20 cellular contexts compared by ENCODE assay signal in the genomic region with DNA sequence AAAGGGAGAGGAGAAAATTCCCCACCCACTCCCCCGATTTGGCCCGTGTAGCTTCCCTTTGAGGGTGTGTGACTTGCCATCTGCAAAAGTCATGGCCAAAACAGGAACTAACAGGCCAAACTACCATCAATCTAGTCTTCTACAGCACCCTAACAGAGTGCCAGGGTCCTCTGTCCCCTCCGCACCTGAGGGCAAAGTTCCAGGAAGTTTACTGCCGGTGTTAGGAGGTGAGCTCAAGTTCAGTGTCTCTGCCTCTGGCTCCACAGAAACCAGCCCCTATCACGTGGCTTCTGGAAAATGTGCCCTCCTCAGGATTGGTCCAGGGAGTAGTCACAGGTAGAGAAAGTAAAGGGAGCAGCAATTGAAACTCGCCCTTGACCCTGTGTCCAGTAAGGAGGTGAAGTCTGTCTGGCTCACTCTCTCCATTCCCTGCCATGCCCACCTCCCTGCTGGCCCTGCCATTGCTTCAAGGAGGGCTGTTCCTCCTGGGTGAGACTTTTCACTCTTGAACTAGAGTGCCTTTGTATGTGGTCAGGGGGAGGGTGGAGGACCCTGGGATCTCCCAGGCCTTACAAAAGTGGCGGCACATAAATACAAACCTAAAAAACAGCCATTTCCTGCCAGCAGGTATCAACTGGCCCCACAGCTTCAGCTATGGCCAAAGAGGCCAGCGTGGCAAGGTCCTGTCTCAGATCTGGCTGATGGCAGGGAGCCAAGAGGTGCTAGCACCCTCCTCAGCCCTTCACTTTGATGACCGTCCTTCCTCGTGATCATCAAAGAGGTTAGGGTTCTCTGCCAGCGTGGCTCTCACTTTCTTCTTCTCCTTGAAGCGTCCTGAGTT. TPM values are rescaled to one million over a fixed set of nuclear protein-coding genes. Genes with fewer than 3 reads are reported as not detected.
DNase-seq lines count a peak whose midpoint lies in the region; ATAC-seq, FAIRE-seq and TF ChIP-seq lines count a peak whose summit lies in the region.
"Had no signal": no experiment of that assay in that cellular context is flagged by ENCODE, and none has a peak within 500 bp of the region (broad histone marks: within the 10 kb centered on the region; RNA-seq: fewer than 3 reads in every experiment).

No MANE protein-coding gene starts in this region.

- H3K9me3 ChIP-seq in K562 (replicated peaks; ENCODE audit: control insufficient read depth, insufficient read depth, low read depth, low read length): no peaks in the 10 kb centered on the region
- H3K9me3 ChIP-seq in mucosa of descending colon: no peaks in the 10 kb centered on the region
- H3K9me3 ChIP-seq: A549, psoas muscle had no signal

- H3K9me3 Mint-ChIP-seq in activated T-cell treated with anti-CD3 and anti-CD28 coated beads, Interleukin-2, amount 50 U/mL, for 4 hours: no peaks in the 10 kb centered on the region
- H3K9me3 Mint-ChIP-seq in stimulated activated naive B cell treated with anti-CD40 and anti-IgM and Interleukin-4, amounts not matched to agents 10 μg/mL and 1 μg/mL and 100 μg/mL, for 72 hours: no peaks in the 10 kb centered on the region
- H3K9me3 Mint-ChIP-seq: activated CD8-positive, alpha-beta T cell treated with anti-CD3 and anti-CD28 coated beads for 36 hours; activated T-helper 17 cell treated with anti-CD3 and anti-CD28 coated beads, Interleukin-2, amount 50 U/mL, for 72 hours; CD4-positive, alpha-beta memory T cell had no signal

- H3K36me3 ChIP-seq in K562 (ENCODE audit: control insufficient read depth, insufficient read depth, low read length) (peaks cover 26% of the 10 kb centered on the region), mucosa of descending colon (ENCODE audit: low read depth) (no peaks in the 10 kb centered on the region)

- H3K4me1 ChIP-seq in K562 (replicated peaks in 1 of 2; ENCODE audit: control insufficient read depth in 2 of 2, insufficient read depth in 2 of 2, low read length in 2 of 2) (peaks cover 10 to 13% of the 10 kb centered on the region in 2 experiments), mucosa of descending colon (ENCODE audit: low read depth) (peaks cover 49% of the 10 kb centered on the region)

- peaks cover 17% of the 10 kb centered on the region for H3K4me1 Mint-ChIP-seq in activated T-cell treated with anti-CD3 and anti-CD28 coated beads, Interleukin-2, amount 50 U/mL, for 4 hours (ENCODE audit: low read depth)
- H3K4me1 Mint-ChIP-seq in stimulated activated naive B cell treated with anti-CD40 and anti-IgM and Interleukin-4, amounts not matched to agents 10 μg/mL and 1 μg/mL and 100 μg/mL, for 72 hours: peaks cover 22 to 29% of the 10 kb centered on the region in 2 donors

- TF ChIP-seq RAD21 in K562 (CRISPR knock-in tag; conservative IDR thresholded peaks at IDR 0.05 in 1 of 2, IDR thresholded peaks at IDR 0.05 in 1 of 2): no peak

- H4K20me1 ChIP-seq in K562 (replicated peaks; ENCODE audit: control insufficient read depth, insufficient read depth, low read length): no peaks in the 10 kb centered on the region

- CTCF ChIA-PET in K562 (lab: Yijun Ruan, JAX; ENCODE audit: low intra/inter-chr PET ratio): no interaction called here

- FAIRE-seq in K562 (lab: Jason Lieb, UNC): no peak
- FAIRE-seq: A549, HTR-8/SVneo, islet of Langerhans had no signal

- H3K4me2 ChIP-seq in K562 (ENCODE audit: insufficient read depth, low read length): no peak overlapping the region
- H3K4me2 ChIP-seq: A549 had no signal

- H3K9me1 ChIP-seq in K562 (ENCODE audit: control insufficient read depth, insufficient read depth, low read length): no peaks in the 10 kb centered on the region

- H3K36me3 Mint-ChIP-seq in activated T-cell treated with anti-CD3 and anti-CD28 coated beads, Interleukin-2, amount 50 U/mL, for 4 hours (ENCODE audit: insufficient read depth): peaks cover 9% of the 10 kb centered on the region
- peaks cover 25 to 44% of the 10 kb centered on the region in 2 donors for H3K36me3 Mint-ChIP-seq in stimulated activated naive B cell treated with anti-CD40 and anti-IgM and Interleukin-4, amounts not matched to agents 10 μg/mL and 1 μg/mL and 100 μg/mL, for 72 hours

- 75% methylated on average over 12 of the region's 12 CpGs for WGBS in K562 (ENCODE audit: insufficient coverage, low coverage, missing lambda C conversion rate)

- no peak for TF ChIP-seq EP300 in K562 (IDR thresholded peaks at IDR 0.05; ENCODE audit: low read length)

- TF ChIP-seq CTCF in 22Rv1 (IDR thresholded peaks at IDR 0.05) (no peak), K562 (IDR thresholded peaks at IDR 0.05 in 2 of 3, conservative IDR thresholded peaks at IDR 0.05 in 1 of 3; ENCODE audit: insufficient read depth in 2 of 3, low read depth in 1 of 3, low read length in 3 of 3) (no peak), mucosa of descending colon (IDR thresholded peaks at IDR 0.05) (no peak)

- POLR2A ChIA-PET in K562 (lab: Yijun Ruan, JAX): interaction anchor here (0.9 to 2.5 kb wide), 3 partner anchors 11 to 66 kb away, joined by 3 to 12 read pairs (median 3); partner anchors contain the start of gene PNPO

- in situ Hi-C loops in K562 (cut with MboI): loop anchor here (5.0 kb wide), 1 partner anchor 65 kb away; no protein-coding TSS in a partner anchor

- H3K9ac ChIP-seq in K562 (ENCODE audit: insufficient read depth in 1 of 2, low read depth in 2 of 2, low read length in 2 of 2): no peak overlapping the region; a peak in 1 of 4 replicates

- no peak overlapping the region for H2AFZ ChIP-seq in K562 (ENCODE audit: low read depth, low read length)

- H3K27ac ChIP-seq in 22Rv1: peak overlapping the region; percentile 98; the same call in 1 of the 2 replicates
- H3K27ac ChIP-seq in K562 (ENCODE audit: extremely low read depth, low read depth, low read length): no peak overlapping the region; the same call in 2 of the 3 replicates
- H3K27ac ChIP-seq: A549, coronary artery, psoas muscle had no signal

- ATAC-seq in K562 (no peak), mucosa of descending colon (peak; percentile 63), HG03520 (IDR thresholded peaks at IDR 0.05; ENCODE audit: unreplicated experiment) (no peak)
- ATAC-seq in activated T-cell treated with anti-CD3 and anti-CD28 coated beads, Interleukin-2, amount 50 U/mL, for 4 hours: no peak
- no peak for ATAC-seq in stimulated activated naive B cell treated with anti-CD40 and anti-IgM and Interleukin-4, amounts not matched to agents 10 μg/mL and 1 μg/mL and 100 μg/mL, for 72 hours (replicated peaks)
- ATAC-seq: A549; activated CD8-positive, alpha-beta T cell treated with anti-CD3 and anti-CD28 coated beads for 36 hours; activated T-helper 17 cell treated with anti-CD3 and anti-CD28 coated beads, Interleukin-2, amount 50 U/mL, for 72 hours; esophagus mucosa; psoas muscle had no signal

- no peak for DNase-seq in K562 (ENCODE audit: extremely low read depth in 1 of 4, low spot score in 3 of 4)
- DNase-seq in mucosa of descending colon: peak in 2 of 3 donors; percentile 79 to 88
- no peak for DNase-seq in activated T-cell treated with anti-CD3 and anti-CD28 coated beads, Interleukin-2, amount 50 U/mL, for 4 hours
- no peak for DNase-seq in stimulated activated naive B cell treated with anti-CD40 and anti-IgM and Interleukin-4, amounts not matched to agents 10 μg/mL and 1 μg/mL and 100 μg/mL, for 72 hours
- DNase-seq: activated CD8-positive, alpha-beta T cell treated with anti-CD3 and anti-CD28 coated beads for 36 hours; anterior cingulate cortex; CD4-positive, alpha-beta memory T cell; EL; NCI-H2081 treated with DMSO at 0.1 percent for 48 hours; NCI-H526 treated with DMSO at 0.1 percent for 48 hours; psoas muscle; stimulated activated CD4-positive, alpha-beta T cell treated with anti-CD3 and anti-CD28 coated beads, Interleukin-12 subunit alpha, Interleukin-12 subunit beta, amount 100 ng/mL, for 4 hours had no signal

- H3K4me3 Mint-ChIP-seq in activated T-cell treated with anti-CD3 and anti-CD28 coated beads, Interleukin-2, amount 50 U/mL, for 4 hours: no peak overlapping the region
- H3K4me3 Mint-ChIP-seq in stimulated activated naive B cell treated with anti-CD40 and anti-IgM and Interleukin-4, amounts not matched to agents 10 μg/mL and 1 μg/mL and 100 μg/mL, for 72 hours: no peak overlapping the region
- H3K4me3 Mint-ChIP-seq: activated CD8-positive, alpha-beta T cell treated with anti-CD3 and anti-CD28 coated beads for 36 hours; activated T-helper 17 cell treated with anti-CD3 and anti-CD28 coated beads, Interleukin-2, amount 50 U/mL, for 72 hours; CD4-positive, alpha-beta memory T cell had no signal

- no TSS peak for BruUV-seq in K562 (replicated peaks; lab: Mats Ljungman, UMichigan)

- H3K27me3 ChIP-seq in K562 (ENCODE audit: control insufficient read depth in 2 of 2, insufficient read depth in 2 of 2, low read length in 2 of 2): no peaks in the 10 kb centered on the region

- no peak for TF ChIP-seq POLR2A in K562 (conservative IDR thresholded peaks at IDR 0.05)

- H3K27me3 Mint-ChIP-seq in activated T-cell treated with anti-CD3 and anti-CD28 coated beads, Interleukin-2, amount 50 U/mL, for 4 hours (ENCODE audit: low read depth): no peaks in the 10 kb centered on the region
- H3K27me3 Mint-ChIP-seq in stimulated activated naive B cell treated with anti-CD40 and anti-IgM and Interleukin-4, amounts not matched to agents 10 μg/mL and 1 μg/mL and 100 μg/mL, for 72 hours: no peaks in the 10 kb centered on the region
- H3K27me3 Mint-ChIP-seq: activated CD8-positive, alpha-beta T cell treated with anti-CD3 and anti-CD28 coated beads for 36 hours; activated T-helper 17 cell treated with anti-CD3 and anti-CD28 coated beads, Interleukin-2, amount 50 U/mL, for 72 hours; CD4-positive, alpha-beta memory T cell had no signal

- intact Hi-C loops in K562 (cut with micrococcal nuclease): no loop called here
- intact Hi-C loops in mucosa of descending colon (cut with DNase I, micrococcal nuclease): loop anchor here in 1 of 2 donors (5.0 kb wide), 1 partner anchor 60 kb away; no protein-coding TSS in a partner anchor

- H3K4me3 ChIP-seq in K562: no peak overlapping the region
- no peak overlapping the region for H3K4me3 ChIP-seq in mucosa of descending colon
- H3K4me3 ChIP-seq: A549, coronary artery, psoas muscle had no signal

- H3K79me2 ChIP-seq in K562 (ENCODE audit: control insufficient read depth, insufficient read depth, low read length): no peaks in the 10 kb centered on the region

- H3K27ac Mint-ChIP-seq in stimulated activated naive B cell treated with anti-CD40 and anti-IgM and Interleukin-4, amounts not matched to agents 10 μg/mL and 1 μg/mL and 100 μg/mL, for 72 hours: no peak overlapping the region
- H3K27ac Mint-ChIP-seq: activated CD8-positive, alpha-beta T cell treated with anti-CD3 and anti-CD28 coated beads for 36 hours; activated T-helper 17 cell treated with anti-CD3 and anti-CD28 coated beads, Interleukin-2, amount 50 U/mL, for 72 hours; CD4-positive, alpha-beta memory T cell had no signal

RNA-seq across cellular contexts. Expression of gene PRR15L, which starts 5.3 kb away (rescaled TPM):
- total RNA-seq in K562 (2011; cell fraction: chromatin; rRNA removed; ENCODE audit: low replicate concordance): not detected in 2 replicates
- not detected in 2 replicates for total RNA-seq in K562 (2011; cell fraction: nucleolus; rRNA removed)
- not detected in 2 replicates for total RNA-seq in K562 (2011; cell fraction: nucleoplasm; rRNA removed)
- total RNA-seq in K562 (2014; rRNA removed): not detected in 2 replicates
- not detected in 2 replicates for total RNA-seq in K562 (2014; rRNA removed; fragmentation: Illumina TruSeq; extraction: Trizol)
- total RNA-seq in K562 (2015; rRNA removed; fragmentation: Illumina TruSeq; extraction: Trizol): not detected in 2 replicates
- 0.16 TPM in 1 of 2 replicates, not detected in the other for total RNA-seq in K562 (2021)
- not detected in 2 replicates for polyA plus RNA-seq in K562 (2011; rRNA removed)
- not detected in 2 replicates for polyA plus RNA-seq in K562 (2011; cell fraction: cytosol; rRNA removed)
- polyA plus RNA-seq in K562 (2011; cell fraction: nucleus; rRNA removed): not detected in 2 replicates
- 0.16 and 0.17 TPM in 2 replicates for polyA plus RNA-seq in K562 (2012)
- not detected in 2 replicates for polyA plus RNA-seq in K562 (2014; fragmentation: Illumina TruSeq; extraction: Trizol)
- under 1 TPM in 1 of 2 experiments, not detected in 1; 0.03 TPM for polyA plus RNA-seq in K562 (2014; fragmentation: Nextera tagmentation; extraction: Ambion mirVana)
- polyA plus RNA-seq in K562 (2014; rRNA removed): not detected in 2 replicates
- not detected in 2 replicates for polyA minus RNA-seq in K562 (2011; rRNA and poly(A)+ RNA removed)
- not detected in 2 replicates for polyA minus RNA-seq in K562 (2011; cell fraction: cytosol; rRNA and poly(A)+ RNA removed)
- polyA minus RNA-seq in K562 (2011; cell fraction: nucleus; rRNA and poly(A)+ RNA removed): not detected in 2 replicates
- total RNA-seq in mucosa of descending colon: 100 to 1,000 TPM; 101 to 347 (median 243) TPM
- under 1 TPM in 2 of 3 donors, not detected in 1; 0.14 to 0.29 TPM for total RNA-seq in activated T-cell treated with anti-CD3 and anti-CD28 coated beads, Interleukin-2, amount 50 U/mL, for 4 hours
- total RNA-seq: activated CD8-positive, alpha-beta T cell treated with anti-CD3 and anti-CD28 coated beads for 36 hours; activated T-helper 17 cell treated with anti-CD3 and anti-CD28 coated beads, Interleukin-2, amount 50 U/mL, for 72 hours; CD4-positive, alpha-beta memory T cell; psoas muscle had no signal

RNA-seq across cellular contexts. Expression of gene PNPO, which starts 11.0 kb away (rescaled TPM):
- 19.2 and 41.8 TPM in 2 replicates for total RNA-seq in K562 (2011; cell fraction: chromatin; rRNA removed; ENCODE audit: low replicate concordance)
- total RNA-seq in K562 (2011; cell fraction: nucleolus; rRNA removed): 21.8 and 24.3 TPM in 2 replicates
- 31.2 and 41.6 TPM in 2 replicates for total RNA-seq in K562 (2011; cell fraction: nucleoplasm; rRNA removed)
- total RNA-seq in K562 (2014; rRNA removed) (25.5 and 30.9 TPM in 2 replicates), K562 (2014; rRNA removed; fragmentation: Illumina TruSeq; extraction: Trizol) (27.4 and 27.7 TPM in 2 replicates), K562 (2015; rRNA removed; fragmentation: Illumina TruSeq; extraction: Trizol) (24.8 and 28.2 TPM in 2 replicates), K562 (2021) (39.0 and 41.5 TPM in 2 replicates), mucosa of descending colon (10 to 100 TPM; 22.8 to 32.0 (median 24.8) TPM)
- polyA plus RNA-seq in K562 (2011; rRNA removed) (29.2 and 35.5 TPM in 2 replicates), K562 (2014; fragmentation: Illumina TruSeq; extraction: Trizol) (29.6 and 35.5 TPM in 2 replicates), K562 (2014; fragmentation: Nextera tagmentation; extraction: Ambion mirVana) (10 to 100 TPM; 16.6 to 23.1 TPM), K562 (2014; rRNA removed) (23.4 and 24.9 TPM in 2 replicates)
- polyA plus RNA-seq in K562 (2011; cell fraction: cytosol; rRNA removed): 33.9 and 37.5 TPM in 2 replicates
- 16.9 and 17.6 TPM in 2 replicates for polyA plus RNA-seq in K562 (2011; cell fraction: nucleus; rRNA removed)
- polyA plus RNA-seq in K562 (2012): 10.9 and 17.5 TPM in 2 replicates
- 35.4 and 48.7 TPM in 2 replicates for polyA minus RNA-seq in K562 (2011; rRNA and poly(A)+ RNA removed)
- 21.9 and 29.9 TPM in 2 replicates for polyA minus RNA-seq in K562 (2011; cell fraction: cytosol; rRNA and poly(A)+ RNA removed)
- 11.6 and 16.1 TPM in 2 replicates for polyA minus RNA-seq in K562 (2011; cell fraction: nucleus; rRNA and poly(A)+ RNA removed)
- 10 to 100 TPM; 82.8 to 83.5 (median 83.2) TPM for total RNA-seq in activated T-cell treated with anti-CD3 and anti-CD28 coated beads, Interleukin-2, amount 50 U/mL, for 4 hours

RNA-seq across cellular contexts. Expression of gene CDK5RAP3, which starts 18.5 kb away (rescaled TPM):
- 452 and 764 TPM in 2 replicates for total RNA-seq in K562 (2011; cell fraction: chromatin; rRNA removed; ENCODE audit: low replicate concordance)
- 478 and 540 TPM in 2 replicates for total RNA-seq in K562 (2011; cell fraction: nucleolus; rRNA removed)
- 403 and 415 TPM in 2 replicates for total RNA-seq in K562 (2011; cell fraction: nucleoplasm; rRNA removed)
- 85.0 and 91.5 TPM in 2 replicates for total RNA-seq in K562 (2014; rRNA removed)
- 70.8 and 71.7 TPM in 2 replicates for total RNA-seq in K562 (2014; rRNA removed; fragmentation: Illumina TruSeq; extraction: Trizol)
- 67.0 and 73.7 TPM in 2 replicates for total RNA-seq in K562 (2015; rRNA removed; fragmentation: Illumina TruSeq; extraction: Trizol)
- 113 and 131 TPM in 2 replicates for total RNA-seq in K562 (2021)
- 132 and 208 TPM in 2 replicates for polyA plus RNA-seq in K562 (2011; rRNA removed)
- 78.0 and 96.3 TPM in 2 replicates for polyA plus RNA-seq in K562 (2011; cell fraction: cytosol; rRNA removed)
- 1,392 and 1,556 TPM in 2 replicates for polyA plus RNA-seq in K562 (2011; cell fraction: nucleus; rRNA removed)
- polyA plus RNA-seq in K562 (2012): 134 and 270 TPM in 2 replicates
- 96.7 and 100 TPM in 2 replicates for polyA plus RNA-seq in K562 (2014; fragmentation: Illumina TruSeq; extraction: Trizol)
- polyA plus RNA-seq in K562 (2014; fragmentation: Nextera tagmentation; extraction: Ambion mirVana): 10 to 100 TPM; 44.2 to 73.0 TPM
- 152 and 202 TPM in 2 replicates for polyA plus RNA-seq in K562 (2014; rRNA removed)
- 81.6 and 111 TPM in 2 replicates for polyA minus RNA-seq in K562 (2011; rRNA and poly(A)+ RNA removed)
- polyA minus RNA-seq in K562 (2011; cell fraction: cytosol; rRNA and poly(A)+ RNA removed): 35.1 and 37.0 TPM in 2 replicates
- polyA minus RNA-seq in K562 (2011; cell fraction: nucleus; rRNA and poly(A)+ RNA removed): 206 and 291 TPM in 2 replicates
- 100 to 1,000 TPM; 136 to 215 (median 163) TPM for total RNA-seq in mucosa of descending colon
- total RNA-seq in activated T-cell treated with anti-CD3 and anti-CD28 coated beads, Interleukin-2, amount 50 U/mL, for 4 hours: 100 to 1,000 TPM; 145 to 159 (median 156) TPM

RNA-seq across cellular contexts. Expression of gene SP2, which starts 56.4 kb away (rescaled TPM):
- 7.1 and 12.2 TPM in 2 replicates for total RNA-seq in K562 (2011; cell fraction: chromatin; rRNA removed; ENCODE audit: low replicate concordance)
- total RNA-seq in K562 (2011; cell fraction: nucleolus; rRNA removed): 3.4 and 3.7 TPM in 2 replicates
- total RNA-seq in K562 (2011; cell fraction: nucleoplasm; rRNA removed): 4.2 and 9.5 TPM in 2 replicates
- total RNA-seq in K562 (2014; rRNA removed): 2.1 and 2.8 TPM in 2 replicates
- 1.5 and 2.3 TPM in 2 replicates for total RNA-seq in K562 (2014; rRNA removed; fragmentation: Illumina TruSeq; extraction: Trizol)
- 1.4 and 1.5 TPM in 2 replicates for total RNA-seq in K562 (2015; rRNA removed; fragmentation: Illumina TruSeq; extraction: Trizol)
- total RNA-seq in K562 (2021): 15.9 and 17.4 TPM in 2 replicates
- polyA plus RNA-seq in K562 (2011; rRNA removed): 2.3 and 5.0 TPM in 2 replicates
- 2.4 and 4.0 TPM in 2 replicates for polyA plus RNA-seq in K562 (2011; cell fraction: cytosol; rRNA removed)
- polyA plus RNA-seq in K562 (2011; cell fraction: nucleus; rRNA removed): 7.3 and 11.1 TPM in 2 replicates
- 21.1 and 27.4 TPM in 2 replicates for polyA plus RNA-seq in K562 (2012)
- 19.1 and 22.3 TPM in 2 replicates for polyA plus RNA-seq in K562 (2014; fragmentation: Illumina TruSeq; extraction: Trizol)
- polyA plus RNA-seq in K562 (2014; fragmentation: Nextera tagmentation; extraction: Ambion mirVana): under 1 TPM; 0.77 to 0.88 TPM
- polyA plus RNA-seq in K562 (2014; rRNA removed): 6.1 and 6.5 TPM in 2 replicates
- polyA minus RNA-seq in K562 (2011; rRNA and poly(A)+ RNA removed): 1.8 and 2.7 TPM in 2 replicates
- 5.8 and 6.6 TPM in 2 replicates for polyA minus RNA-seq in K562 (2011; cell fraction: cytosol; rRNA and poly(A)+ RNA removed)
- 1.2 and 1.3 TPM in 2 replicates for polyA minus RNA-seq in K562 (2011; cell fraction: nucleus; rRNA and poly(A)+ RNA removed)
- 10 to 100 TPM; 21.7 to 24.2 (median 21.7) TPM for total RNA-seq in mucosa of descending colon
- total RNA-seq in activated T-cell treated with anti-CD3 and anti-CD28 coated beads, Interleukin-2, amount 50 U/mL, for 4 hours: 10 to 100 TPM; 20.9 to 25.6 (median 23.1) TPM

Comparison
In these comparisons a context has a peak if more than half of its experiments do, and no peak if none do; other contexts are left out.
1. DNase-seq: peak in mucosa of descending colon (2 of 3); none in K562 (0 of 4), activated T-cell treated with anti-CD3 and anti-CD28 coated beads, Interleukin-2, amount 50 U/mL, for 4 hours (single experiment) and stimulated activated naive B cell treated with anti-CD40 and anti-IgM and Interleukin-4, amounts not matched to agents 10 μg/mL and 1 μg/mL and 100 μg/mL, for 72 hours (single experiment).
2. RNA of gene PRR15L, which starts 5.3 kb away (total RNA-seq): 101 to 347 TPM in mucosa of descending colon; 0.14 to 0.29 TPM in activated T-cell treated with anti-CD3 and anti-CD28 coated beads, Interleukin-2, amount 50 U/mL, for 4 hours and 0.16 TPM in K562; every median in the first group is over 10 times any median in the second.